8 cellular contexts compared by ENCODE assay signal in the genomic region with DNA sequence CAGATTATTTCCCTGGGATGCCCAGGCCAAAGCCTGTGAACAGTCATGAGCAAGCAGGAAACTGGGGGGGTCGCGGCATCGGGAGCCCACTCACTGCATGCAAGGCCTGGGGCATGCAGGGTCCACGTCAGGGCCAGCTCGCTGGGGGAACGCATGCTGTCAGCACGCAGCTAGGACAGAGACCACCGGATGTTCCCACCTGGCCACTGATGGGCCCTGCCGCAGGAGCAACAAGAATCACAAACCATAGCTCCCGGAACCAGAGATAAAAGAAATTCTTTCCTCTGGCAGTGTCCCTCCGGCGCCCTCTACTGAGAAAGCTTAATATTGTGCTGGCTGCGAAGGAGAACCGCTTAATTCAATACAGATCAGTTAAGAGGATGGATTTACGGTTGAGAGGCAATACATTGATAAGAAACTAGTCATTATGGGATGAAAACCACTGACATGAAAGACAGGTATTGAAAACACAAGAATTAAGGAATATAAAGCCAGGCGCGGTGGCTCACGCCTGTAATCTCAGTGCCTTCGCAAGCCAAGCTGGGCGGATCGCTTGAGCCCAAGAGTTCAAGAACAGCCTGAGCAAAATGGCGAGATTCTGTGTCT. TPM values are rescaled to one million over a fixed set of nuclear protein-coding genes. Genes with fewer than 3 reads are reported as not detected.
DNase-seq lines count a peak whose midpoint lies in the region; ATAC-seq and TF ChIP-seq lines count a peak whose summit lies in the region.

No MANE protein-coding gene starts in this region.

- peak; percentile 72 for TF ChIP-seq RAD21 in SK-N-SH (IDR thresholded peaks at IDR 0.05; ENCODE audit: low read length)

- H3F3A ChIP-seq in Loucy (ENCODE audit: low read depth) (no peaks in the 10 kb centered on the region), SK-N-SH (replicated peaks; ENCODE audit: insufficient read depth) (peaks cover 3% of the 10 kb centered on the region)

- DNase-seq in D341Med (ENCODE audit: low spot score) (peak; percentile 72), SK-N-SH (peak; percentile 62), transverse colon (peak; percentile 64)
- DNase-seq in activated naive CD4-positive, alpha-beta T cell treated with anti-CD3 and anti-CD28 coated beads for 36 hours = peak; percentile 86

- H3K36me3 Mint-ChIP-seq in activated naive CD4-positive, alpha-beta T cell treated with anti-CD3 and anti-CD28 coated beads for 36 hours (ENCODE audit: low read depth) = no peaks in the 10 kb centered on the region

- POLR2A ChIA-PET in SK-N-SH (lab: Yijun Ruan, JAX) = interaction anchor here (0.9 kb wide), 1 partner anchor 166 kb away, joined by 4 read pairs; the partner anchor contains the start of gene VARS2

- in situ Hi-C loops in transverse colon (cut with MboI; ENCODE audit: low pct_ligation_motif_present in 1 of 4, low pct_unique_long_range_greater_than_20kb in 1 of 4, low sequenced_read_pairs in 3 of 4) = loop anchor here in 3 of 4 donors (5.0 to 25.0 kb wide), 4 partner anchors 162 to 617 kb away; partner anchors contain the start of gene VARS2 (in 1 of the 3)

- H3K9me2 ChIP-seq in Loucy (replicated peaks; ENCODE audit: low read depth, low read length) (no peaks in the 10 kb centered on the region), SK-N-SH (no peaks in the 10 kb centered on the region)

- H3K27me3 ChIP-seq in Loucy (ENCODE audit: insufficient read depth, low read length, poor library complexity, severe bottlenecking) (no peaks in the 10 kb centered on the region), SK-N-SH (ENCODE audit: insufficient read depth) (no peaks in the 10 kb centered on the region), gastroesophageal sphincter (peaks cover 8% of the 10 kb centered on the region), parathyroid adenoma (ENCODE audit: control insufficient read depth, insufficient read depth, low read length) (no peaks in the 10 kb centered on the region), transverse colon (peaks cover 14% of the 10 kb centered on the region)

- no peaks in the 10 kb centered on the region for H3K9me3 Mint-ChIP-seq in activated naive CD4-positive, alpha-beta T cell treated with anti-CD3 and anti-CD28 coated beads for 36 hours

- H3K4me3 ChIP-seq in Loucy (ENCODE audit: low read length, poor library complexity, severe bottlenecking) = peak overlapping the region; percentile 62
- H3K4me3 ChIP-seq in SK-N-SH (ENCODE audit: low read depth in 2 of 2, low read length in 1 of 2) = peak overlapping the region in 1 of 2 experiments; percentile 21; a peak in 2 of 4 replicates
- peak overlapping the region in 1 of 2 donors; percentile 27 for H3K4me3 ChIP-seq in gastroesophageal sphincter
- no peak overlapping the region for H3K4me3 ChIP-seq in parathyroid adenoma (ENCODE audit: low read depth, low read length)
- peak overlapping the region in 1 of 4 donors; percentile 2 for H3K4me3 ChIP-seq in transverse colon

- H3K4me3 Mint-ChIP-seq in activated naive CD4-positive, alpha-beta T cell treated with anti-CD3 and anti-CD28 coated beads for 36 hours = peak overlapping the region; percentile 32

- peaks cover 8% of the 10 kb centered on the region for H3K4me1 Mint-ChIP-seq in activated naive CD4-positive, alpha-beta T cell treated with anti-CD3 and anti-CD28 coated beads for 36 hours (ENCODE audit: low read depth)

- H3K4me1 ChIP-seq in Loucy (ENCODE audit: insufficient read depth, low read length, poor library complexity, severe bottlenecking) (peaks cover 4% of the 10 kb centered on the region), SK-N-SH (ENCODE audit: control insufficient read depth in 1 of 2, insufficient read depth in 2 of 2, low read depth in 1 of 2, low read length in 1 of 2) (peaks cover 0 to 3% of the 10 kb centered on the region in 2 experiments; a peak in 1 of 4 replicates), gastroesophageal sphincter (peaks cover 0 to 9% (median 0%) of the 10 kb centered on the region in 3 donors), parathyroid adenoma (no peaks in the 10 kb centered on the region), transverse colon (peaks cover 0 to 4% (median 0%) of the 10 kb centered on the region in 4 donors)

- no peaks in the 10 kb centered on the region for H3K27me3 Mint-ChIP-seq in activated naive CD4-positive, alpha-beta T cell treated with anti-CD3 and anti-CD28 coated beads for 36 hours (ENCODE audit: low read depth)

- H3K27ac ChIP-seq in SK-N-SH (ENCODE audit: low read depth in 2 of 2, low read length in 1 of 2) (no peak overlapping the region), gastroesophageal sphincter (no peak overlapping the region), parathyroid adenoma (no peak overlapping the region), transverse colon (no peak overlapping the region)

- H4K20me1 ChIP-seq in Loucy (ENCODE audit: insufficient read depth, low read length, poor library complexity, severe bottlenecking) (no peaks in the 10 kb centered on the region), SK-N-SH (ENCODE audit: insufficient read depth) (no peaks in the 10 kb centered on the region)

- CTCF ChIA-PET in SK-N-SH (lab: Yijun Ruan, JAX) = interaction anchor here (0.5 to 5.9 kb wide), 49 partner anchors 8 to 598 kb away, joined by 3 to 86 read pairs (median 4); partner anchors contain the start of genes GTF2H4, MUCL3 and VARS2
- CTCF ChIA-PET in activated naive CD4-positive, alpha-beta T cell treated with anti-CD3 and anti-CD28 coated beads for 36 hours (lab: Charles Lee) = interaction anchor here (0.6 to 4.2 kb wide), 42 partner anchors 7 to 597 kb away, joined by 3 to 73 read pairs (median 4); partner anchors contain the start of genes DHX16, GTF2H4 and VARS2

- H3K79me2 ChIP-seq in Loucy (ENCODE audit: insufficient read depth, low read length) = no peaks in the 10 kb centered on the region
- no peaks in the 10 kb centered on the region for H3K79me2 ChIP-seq in SK-N-SH (ENCODE audit: insufficient read depth)
- no peaks in the 10 kb centered on the region for H3K79me2 ChIP-seq in parathyroid adenoma

- ATAC-seq in gastroesophageal sphincter (peak; percentile 74), GM21390 (IDR thresholded peaks at IDR 0.05; ENCODE audit: unreplicated experiment) (no peak)

- H2AFZ ChIP-seq in Loucy (ENCODE audit: low read length) = peak overlapping the region; percentile 95
- peak overlapping the region; percentile 54 for H2AFZ ChIP-seq in SK-N-SH (ENCODE audit: low read depth)
- H2AFZ ChIP-seq in parathyroid adenoma = peak overlapping the region; percentile 62

- TF ChIP-seq POLR2A in gastroesophageal sphincter (IDR thresholded peaks at IDR 0.05) = no peak
- TF ChIP-seq POLR2A in transverse colon (IDR thresholded peaks at IDR 0.05) = no peak

- peak overlapping the region; percentile 66 for H3K4me2 ChIP-seq in Loucy (ENCODE audit: low read depth, low read length, poor library complexity, severe bottlenecking)
- H3K4me2 ChIP-seq in SK-N-SH = peak overlapping the region; percentile 35; the same call in 1 of the 2 replicates
- no peak overlapping the region for H3K4me2 ChIP-seq in parathyroid adenoma (ENCODE audit: low read length)

- H3K9me3 ChIP-seq in Loucy (ENCODE audit: insufficient read depth, low read depth, low read length) (no peaks in the 10 kb centered on the region), SK-N-SH (no peaks in the 10 kb centered on the region), gastroesophageal sphincter (no peaks in the 10 kb centered on the region), parathyroid adenoma (ENCODE audit: control insufficient read depth, low read length) (no peaks in the 10 kb centered on the region), transverse colon (no peaks in the 10 kb centered on the region)

- intact Hi-C loops in activated naive CD4-positive, alpha-beta T cell treated with anti-CD3 and anti-CD28 coated beads for 36 hours (cut with micrococcal nuclease) = loop anchor here (1.0 to 2.0 kb wide), 3 partner anchors 164 to 597 kb away; no protein-coding TSS in a partner anchor
- intact Hi-C loops in transverse colon (cut with DNase I; ENCODE audit: low total_unique reads) = loop anchor here (10.0 kb wide), 1 partner anchor 245 kb away; no protein-coding TSS in a partner anchor

- TF ChIP-seq CTCF in Loucy (conservative IDR thresholded peaks at IDR 0.05; ENCODE audit: low read length) = peak; percentile 89
- TF ChIP-seq CTCF in SK-N-SH (IDR thresholded peaks at IDR 0.05) = peak; percentile 89
- peak; percentile 74 to 83 (median 78) for TF ChIP-seq CTCF in gastroesophageal sphincter (IDR thresholded peaks at IDR 0.05)
- peak; percentile 92 for TF ChIP-seq CTCF in parathyroid adenoma (IDR thresholded peaks at IDR 0.05)
- peak; percentile 70 to 84 (median 76) for TF ChIP-seq CTCF in transverse colon (IDR thresholded peaks at IDR 0.05)

- peak overlapping the region; percentile 51 for H3K9ac ChIP-seq in Loucy (ENCODE audit: low read depth, low read length, poor library complexity, severe bottlenecking)
- no peak overlapping the region for H3K9ac ChIP-seq in SK-N-SH
- no peak overlapping the region for H3K9ac ChIP-seq in parathyroid adenoma

- WGBS in SK-N-SH (ENCODE audit: low lambda C conversion rate) = 22% methylated on average over 20 of the region's 22 CpGs
- WGBS in gastroesophageal sphincter (ENCODE audit: low coverage in 1 of 2), 2 donors = 36% methylated on average over 10 of the region's 22 CpGs; no CpG with 5 or more reads in 1 of the 2 donors
- WGBS in transverse colon (ENCODE audit: low coverage in 1 of 2), 2 donors = 18 to 46% methylated on average over 7 to 22 of the region's 22 CpGs

- no peak overlapping the region for H3K27ac Mint-ChIP-seq in activated naive CD4-positive, alpha-beta T cell treated with anti-CD3 and anti-CD28 coated beads for 36 hours

- TF ChIP-seq EP300 in SK-N-SH (IDR thresholded peaks at IDR 0.05; ENCODE audit: borderline replicate concordance in 1 of 2, low read depth in 1 of 2, low read length in 1 of 2) (no peak), gastroesophageal sphincter (IDR thresholded peaks at IDR 0.05) (no peak), transverse colon (IDR thresholded peaks at IDR 0.05; ENCODE audit: low read depth) (no peak)

- H3K36me3 ChIP-seq in Loucy (ENCODE audit: insufficient read depth, low read length) (no peaks in the 10 kb centered on the region), SK-N-SH (replicated peaks in 1 of 2; ENCODE audit: control insufficient read depth in 1 of 2, insufficient read depth in 2 of 2, low read length in 1 of 2) (no peaks in the 10 kb centered on the region), gastroesophageal sphincter (no peaks in the 10 kb centered on the region), parathyroid adenoma (ENCODE audit: control insufficient read depth, insufficient read depth, low read length) (no peaks in the 10 kb centered on the region), transverse colon (no peaks in the 10 kb centered on the region)

RNA-seq across cellular contexts. Expression of gene C6orf15, which starts 32.6 kb away (rescaled TPM):
- not detected in 2 replicates for polyA plus RNA-seq in SK-N-SH (2012; rRNA removed)
- polyA plus RNA-seq in SK-N-SH (2012; cell fraction: cytosol; rRNA removed) = 0.03 TPM in 1 of 2 replicates, not detected in the other
- not detected in 2 replicates for polyA plus RNA-seq in SK-N-SH (2012; cell fraction: nucleus; rRNA removed)
- total RNA-seq in activated naive CD4-positive, alpha-beta T cell treated with anti-CD3 and anti-CD28 coated beads for 36 hours = not detected
- total RNA-seq in gastroesophageal sphincter (not detected), transverse colon (not detected)

RNA-seq across cellular contexts. Expression of gene PSORS1C1, which starts 34.8 kb away (rescaled TPM):
- polyA plus RNA-seq in SK-N-SH (2012; rRNA removed) = 3.0 and 3.1 TPM in 2 replicates
- 0.94 and 2.8 TPM in 2 replicates for polyA plus RNA-seq in SK-N-SH (2012; cell fraction: cytosol; rRNA removed)
- 10.7 and 14.9 TPM in 2 replicates for polyA plus RNA-seq in SK-N-SH (2012; cell fraction: nucleus; rRNA removed)
- under 1 TPM; 0.29 to 0.40 TPM for total RNA-seq in activated naive CD4-positive, alpha-beta T cell treated with anti-CD3 and anti-CD28 coated beads for 36 hours
- total RNA-seq in gastroesophageal sphincter = 1 to 10 TPM in 2 of 4 donors, under 1 TPM in 2; 0.12 to 7.8 (median 1.7) TPM
- 10 to 100 TPM in 2 of 4 donors, 1 to 10 TPM in 2; 8.8 to 19.0 (median 13.4) TPM for total RNA-seq in transverse colon

RNA-seq across cellular contexts. Expression of gene CDSN, which starts 40.5 kb away (rescaled TPM):
- polyA plus RNA-seq in SK-N-SH (2012; rRNA removed) = 0.02 TPM in 1 of 2 replicates, not detected in the other
- not detected in 2 replicates for polyA plus RNA-seq in SK-N-SH (2012; cell fraction: cytosol; rRNA removed)
- not detected in 2 replicates for polyA plus RNA-seq in SK-N-SH (2012; cell fraction: nucleus; rRNA removed)
- not detected for total RNA-seq in activated naive CD4-positive, alpha-beta T cell treated with anti-CD3 and anti-CD28 coated beads for 36 hours
- total RNA-seq in gastroesophageal sphincter (not detected), transverse colon (not detected)

RNA-seq across cellular contexts. Expression of gene PSORS1C2, which starts 59.1 kb away (rescaled TPM):
- not detected in 2 replicates for polyA plus RNA-seq in SK-N-SH (2012; rRNA removed)
- 0.03 TPM in 1 of 2 replicates, not detected in the other for polyA plus RNA-seq in SK-N-SH (2012; cell fraction: cytosol; rRNA removed)
- polyA plus RNA-seq in SK-N-SH (2012; cell fraction: nucleus; rRNA removed) = not detected in 2 replicates
- not detected for total RNA-seq in activated naive CD4-positive, alpha-beta T cell treated with anti-CD3 and anti-CD28 coated beads for 36 hours
- not detected for total RNA-seq in gastroesophageal sphincter
- not detected for total RNA-seq in transverse colon
